26 cellular contexts compared by ENCODE assay signal in the genomic region with DNA sequence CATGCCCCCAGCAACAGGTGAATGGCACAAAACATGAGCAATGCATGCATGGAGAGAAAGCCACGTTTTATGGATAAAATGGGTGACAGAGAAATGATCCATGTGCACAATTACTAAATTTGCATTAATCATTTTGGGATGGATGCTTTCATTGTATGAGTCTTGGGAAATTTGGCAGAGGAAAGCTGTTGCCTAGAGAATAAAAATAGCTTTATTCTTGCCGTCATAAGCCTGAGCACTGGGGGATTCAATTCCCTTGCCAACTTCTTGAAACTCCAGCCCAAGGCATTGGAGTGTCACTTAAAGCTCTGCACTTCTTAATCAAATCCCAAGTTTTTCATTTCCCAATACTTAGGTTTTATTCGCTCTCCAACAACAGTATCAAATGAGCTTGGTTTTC.
"Had no signal": no experiment of that assay in that cellular context is flagged by ENCODE, and none has a peak within 500 bp of the region (broad histone marks: within the 10 kb centered on the region; RNA-seq: fewer than 3 reads in every experiment).

No MANE protein-coding gene starts in this region.

- H3K27me3 ChIP-seq: breast epithelium had no signal

- H3K4me2 ChIP-seq: PC-9 had no signal

- H3K4me3 ChIP-seq: breast epithelium, K562, PC-9, SK-N-MC had no signal

- H3K27ac ChIP-seq: breast epithelium, PC-9, SK-N-MC, VCaP had no signal

- DNase-seq: activated CD4-positive, alpha-beta memory T cell treated with anti-CD3 and anti-CD28 coated beads, Interleukin-2, amount 10 ng/mL, durations not matched to agents 7 days and 5 days; activated CD4-positive, alpha-beta T cell treated with anti-CD3 and anti-CD28 coated beads for 36 hours; activated CD4-positive, alpha-beta T cell treated with anti-CD3 and anti-CD28 coated beads, Interleukin-2, amount 50 U/mL, for 1 hour; activated gamma-delta T cell; activated naive CD4-positive, alpha-beta T cell treated with anti-CD3 and anti-CD28 coated beads, Interleukin-2, amount 10 ng/mL, durations not matched to agents 7 days and 5 days; activated naive CD8-positive, alpha-beta T cell treated with anti-CD3 and anti-CD28 coated beads for 36 hours; activated T-cell treated with anti-CD3 and anti-CD28 coated beads for 4 hours; activated T-cell treated with anti-CD3 and anti-CD28 coated beads, Interleukin-2, amount 50 U/mL, for 48 hours; Karpas-422; MM.1S; NCI-H1105 treated with DMSO at 0.1 percent for 48 hours; NCI-H1436 treated with DMSO at 0.1 percent for 48 hours; NCI-H187 treated with DMSO at 0.1 percent for 48 hours; NCI-H2171; NCI-H2227 treated with DMSO at 0.1 percent for 48 hours; NCI-H510A; NCI-H526 treated with DMSO at 0.1 percent for 48 hours; PC-9; T-cell; T-helper 2 cell; T1000 had no signal

- H3K36me3 ChIP-seq: breast epithelium had no signal

- H2AFZ ChIP-seq: PC-9 had no signal

- H3K4me1 ChIP-seq: breast epithelium had no signal

- H3K9me3 ChIP-seq: breast epithelium had no signal

- ATAC-seq: activated CD4-positive, alpha-beta T cell treated with anti-CD3 and anti-CD28 coated beads for 36 hours; activated T-helper 17 cell treated with anti-CD3 and anti-CD28 coated beads, Interleukin-2, amount 50 U/mL, for 72 hours; K562; T-cell had no signal
